ENCODE assay signal across 8 cellular contexts in the genomic region with DNA sequence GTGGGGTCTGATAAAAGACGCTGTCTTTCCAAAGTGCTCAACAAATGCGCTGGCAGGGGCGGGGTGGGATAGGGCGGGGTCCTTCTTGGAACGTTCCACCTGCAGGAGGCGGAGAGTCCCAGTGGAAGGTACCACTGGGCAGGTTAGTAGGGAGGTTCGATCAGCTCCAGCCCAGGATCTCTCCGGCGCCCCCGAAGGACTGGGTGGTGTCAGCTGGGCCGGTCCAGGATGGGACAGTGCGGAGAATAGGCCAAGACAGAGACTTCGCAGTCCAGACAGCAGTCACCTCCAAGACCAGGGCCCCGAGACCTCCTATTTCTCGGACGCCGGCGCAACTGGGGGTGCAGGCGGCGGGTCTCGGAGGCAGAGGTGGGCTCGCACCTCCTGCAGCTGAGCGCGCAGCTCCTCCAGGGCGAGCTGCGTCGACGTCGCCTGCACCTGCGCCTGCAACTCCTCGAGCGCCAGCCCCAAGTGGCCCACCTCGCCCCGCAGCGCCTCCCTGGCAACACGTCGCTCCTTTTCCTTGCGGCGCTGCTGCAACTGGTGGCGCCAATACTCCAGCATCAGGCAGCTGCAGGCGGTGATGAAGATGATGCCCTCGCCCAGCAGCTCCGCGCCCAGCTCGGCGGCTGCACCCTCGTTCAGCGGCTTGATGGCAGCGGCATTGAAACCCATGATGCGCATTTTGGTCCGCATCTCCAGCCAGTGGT. TPM values are rescaled to one million over a fixed set of nuclear protein-coding genes. Genes with fewer than 3 reads are reported as not detected.
A peak's percentile ranks its signal among the peaks of the same experiment; 100 is the strongest.
DNase-seq lines count a peak whose midpoint lies in the region; ATAC-seq and TF ChIP-seq lines count a peak whose summit lies in the region.

No MANE protein-coding gene starts in this region.

- 90 to 95% methylated on average over 47 to 51 of the region's 51 CpGs for WGBS in endodermal cell (ENCODE audit: insufficient coverage in 1 of 2, insufficient read length in 1 of 2), 2 experiments

- H3K27me3 ChIP-seq in endodermal cell (ENCODE audit: control insufficient read depth, insufficient read depth, low read length, poor library complexity, severe bottlenecking) (no peaks in the 10 kb centered on the region), WERI-Rb-1 (ENCODE audit: insufficient read depth, low read depth, severe bottlenecking) (no peaks in the 10 kb centered on the region)

- peaks cover 35% of the 10 kb centered on the region for H3K36me3 Mint-ChIP-seq in endodermal cell (ENCODE audit: low read depth)
- peaks cover 12% of the 10 kb centered on the region for H3K36me3 Mint-ChIP-seq in natural killer cell treated with Interleukin-12 subunit alpha and Interleukin-12 subunit beta and Interleukin-15 and Interleukin-18, amount 100 ng/mL, for 72 hours

- no peak for TF ChIP-seq CTCF in GM10266 (IDR thresholded peaks at IDR 0.05; ENCODE audit: control insufficient read depth, insufficient read depth, low read depth, missing control alignments)
- TF ChIP-seq CTCF in endodermal cell (conservative IDR thresholded peaks at IDR 0.05), result peak; percentile 12
- TF ChIP-seq CTCF in WERI-Rb-1 (IDR thresholded peaks at IDR 0.05; ENCODE audit: low read depth, low read length), result no peak

- no peaks in the 10 kb centered on the region for H3K4me1 ChIP-seq in endodermal cell (ENCODE audit: control insufficient read depth, insufficient read depth, low read length)

- peaks cover 4% of the 10 kb centered on the region for H3K4me1 Mint-ChIP-seq in endodermal cell
- peaks cover 13 to 14% of the 10 kb centered on the region in 2 donors for H3K4me1 Mint-ChIP-seq in natural killer cell treated with Interleukin-12 subunit alpha and Interleukin-12 subunit beta and Interleukin-15 and Interleukin-18, amount 100 ng/mL, for 72 hours (ENCODE audit: low read depth in 2 of 2)

- DNase-seq in GM10266 (ENCODE audit: extremely low spot score) (peak; percentile 19), NCI-H510A (lab: John Stamatoyannopoulos, UW) (peak; percentile 84), endodermal cell (peak; percentile 97), WERI-Rb-1 (no peak)
- DNase-seq in natural killer cell treated with Interleukin-12 subunit alpha and Interleukin-12 subunit beta and Interleukin-15 and Interleukin-18, amount 100 ng/mL, for 72 hours (ENCODE audit: low spot score), result no peak

- peaks cover 25% of the 10 kb centered on the region for H3K27me3 Mint-ChIP-seq in endodermal cell (ENCODE audit: insufficient read depth)
- no peaks in the 10 kb centered on the region for H3K27me3 Mint-ChIP-seq in natural killer cell treated with Interleukin-12 subunit alpha and Interleukin-12 subunit beta and Interleukin-15 and Interleukin-18, amount 100 ng/mL, for 72 hours

- H3K27ac ChIP-seq in endodermal cell (ENCODE audit: low read depth, low read length), result no peak overlapping the region
- no peak overlapping the region for H3K27ac ChIP-seq in WERI-Rb-1

- peak overlapping the region; percentile 55 for H3K4me3 Mint-ChIP-seq in endodermal cell
- H3K4me3 Mint-ChIP-seq in natural killer cell treated with Interleukin-12 subunit alpha and Interleukin-12 subunit beta and Interleukin-15 and Interleukin-18, amount 100 ng/mL, for 72 hours, result no peak overlapping the region

- no peak overlapping the region for H3K27ac Mint-ChIP-seq in endodermal cell
- H3K27ac Mint-ChIP-seq in natural killer cell treated with Interleukin-12 subunit alpha and Interleukin-12 subunit beta and Interleukin-15 and Interleukin-18, amount 100 ng/mL, for 72 hours, result peak overlapping the region; percentile 56 to 60

- peak in 1 of 2 donors; percentile 54 for ATAC-seq in natural killer cell treated with Interleukin-12 subunit alpha and Interleukin-12 subunit beta and Interleukin-15 and Interleukin-18, amount 100 ng/mL, for 72 hours
- ATAC-seq in GM21390 (IDR thresholded peaks at IDR 0.05; ENCODE audit: unreplicated experiment) (no peak), HG03520 (IDR thresholded peaks at IDR 0.05; ENCODE audit: unreplicated experiment) (no peak), GM21515 (IDR thresholded peaks at IDR 0.05; ENCODE audit: unreplicated experiment) (no peak)

- H3K4me3 ChIP-seq in endodermal cell (ENCODE audit: low read length) (no peak overlapping the region), WERI-Rb-1 (ENCODE audit: low read depth, low read length) (no peak overlapping the region)

- H3K9ac ChIP-seq in endodermal cell (ENCODE audit: extremely low read depth, low read length, poor library complexity, severe bottlenecking), result no peak overlapping the region

- H3K9me3 Mint-ChIP-seq in endodermal cell, result peaks cover 14% of the 10 kb centered on the region
- H3K9me3 Mint-ChIP-seq in natural killer cell treated with Interleukin-12 subunit alpha and Interleukin-12 subunit beta and Interleukin-15 and Interleukin-18, amount 100 ng/mL, for 72 hours, result no peaks in the 10 kb centered on the region

- H3K36me3 ChIP-seq in endodermal cell (ENCODE audit: control insufficient read depth, insufficient read depth, low read length) (peaks cover 52% of the 10 kb centered on the region), WERI-Rb-1 (peaks cover 34% of the 10 kb centered on the region)

- peaks cover 11% of the 10 kb centered on the region for H3K9me3 ChIP-seq in endodermal cell (ENCODE audit: control insufficient read depth, low read length)
- no peaks in the 10 kb centered on the region for H3K9me3 ChIP-seq in WERI-Rb-1 (ENCODE audit: severe bottlenecking)

RNA-seq across cellular contexts. Expression of gene VASP, which starts 21.6 kb away (rescaled TPM):
- 100 to 1,000 TPM; 134 to 144 TPM for total RNA-seq in endodermal cell
- polyA plus RNA-seq in endodermal cell (2013, experiment 1 of 2), result 54.2 TPM
- polyA plus RNA-seq in endodermal cell (2013, experiment 2 of 2), result 55.2 TPM
- 100 to 1,000 TPM; 447 to 589 TPM for total RNA-seq in natural killer cell treated with Interleukin-12 subunit alpha and Interleukin-12 subunit beta and Interleukin-15 and Interleukin-18, amount 100 ng/mL, for 72 hours

RNA-seq across cellular contexts. Expression of gene PPM1N, which starts 30.7 kb away (rescaled TPM):
- total RNA-seq in endodermal cell, result 1 to 10 TPM; 3.2 to 3.5 TPM
- 2.6 TPM for polyA plus RNA-seq in endodermal cell (2013, experiment 1 of 2)
- polyA plus RNA-seq in endodermal cell (2013, experiment 2 of 2), result 1.9 TPM
- total RNA-seq in natural killer cell treated with Interleukin-12 subunit alpha and Interleukin-12 subunit beta and Interleukin-15 and Interleukin-18, amount 100 ng/mL, for 72 hours, result 1 to 10 TPM; 3.2 to 3.6 TPM

RNA-seq across cellular contexts. Expression of gene RTN2, which starts 32.1 kb away (rescaled TPM):
- 10 to 100 TPM; 15.7 to 18.5 TPM for total RNA-seq in endodermal cell
- 23.8 TPM for polyA plus RNA-seq in endodermal cell (2013, experiment 1 of 2)
- 25.9 TPM for polyA plus RNA-seq in endodermal cell (2013, experiment 2 of 2)
- 1 to 10 TPM; 5.9 to 7.8 TPM for total RNA-seq in natural killer cell treated with Interleukin-12 subunit alpha and Interleukin-12 subunit beta and Interleukin-15 and Interleukin-18, amount 100 ng/mL, for 72 hours

RNA-seq across cellular contexts. Expression of gene OPA3, which starts 55.7 kb away (rescaled TPM):
- total RNA-seq in endodermal cell, result 10 to 100 TPM; 12.9 to 15.4 TPM
- 9.3 TPM for polyA plus RNA-seq in endodermal cell (2013, experiment 1 of 2)
- polyA plus RNA-seq in endodermal cell (2013, experiment 2 of 2), result 10.7 TPM
- 10 to 100 TPM; 17.0 to 17.5 TPM for total RNA-seq in natural killer cell treated with Interleukin-12 subunit alpha and Interleukin-12 subunit beta and Interleukin-15 and Interleukin-18, amount 100 ng/mL, for 72 hours

Comparison
In these comparisons a context has a peak if more than half of its experiments do, and no peak if none do; other contexts are left out.
1. DNase-seq: peak in GM10266 (single experiment), NCI-H510A (single experiment) and endodermal cell (single experiment); none in natural killer cell treated with Interleukin-12 subunit alpha and Interleukin-12 subunit beta and Interleukin-15 and Interleukin-18, amount 100 ng/mL, for 72 hours (single experiment) and WERI-Rb-1 (single experiment).